Comparison of ENCODE assay signal across 8 cellular contexts in genomic region chr10:123995082-123995460, GRCh38.
DNase-seq lines count a peak whose midpoint lies in the region; ATAC-seq and TF ChIP-seq lines count a peak whose summit lies in the region.

No MANE protein-coding gene starts in this region.

- H3K4me3 Mint-ChIP-seq in IgD-negative memory B cell: peak overlapping the region; percentile 70 to 89 (median 82)
- peak overlapping the region; percentile 56 for H3K4me3 Mint-ChIP-seq in endothelial cell (ENCODE audit: unreplicated experiment)
- peak overlapping the region; percentile 71 for H3K4me3 Mint-ChIP-seq in nephron progenitor cell

- H3K36me3 Mint-ChIP-seq in IgD-negative memory B cell: peaks cover 3% of the 10 kb centered on the region
- H3K36me3 Mint-ChIP-seq in endothelial cell (ENCODE audit: low read depth, unreplicated experiment): peaks cover 3% of the 10 kb centered on the region
- H3K36me3 Mint-ChIP-seq in nephron progenitor cell (ENCODE audit: low read depth): no peaks in the 10 kb centered on the region

- DNase-seq in Ammon's horn (ENCODE audit: low spot score): peak; percentile 3
- no peak for DNase-seq in endothelial cell (ENCODE audit: low spot score)
- no peak for DNase-seq in nephron progenitor cell
- no peak for DNase-seq in DMS79 treated with DMSO at 0.1 percent for 48 hours (lab: John Stamatoyannopoulos, UW)
- DNase-seq in NCI-H2171 (lab: John Stamatoyannopoulos, UW): no peak

- peak overlapping the region in 1 of 3 donors; percentile 20 for H3K27ac Mint-ChIP-seq in IgD-negative memory B cell
- H3K27ac Mint-ChIP-seq in endothelial cell (ENCODE audit: unreplicated experiment): no peak overlapping the region
- H3K27ac Mint-ChIP-seq in nephron progenitor cell: no peak overlapping the region

- no peaks in the 10 kb centered on the region for H3K9me3 Mint-ChIP-seq in IgD-negative memory B cell
- peaks cover 5% of the 10 kb centered on the region for H3K9me3 Mint-ChIP-seq in endothelial cell (ENCODE audit: unreplicated experiment)
- peaks cover 9% of the 10 kb centered on the region for H3K9me3 Mint-ChIP-seq in nephron progenitor cell

- H3K27me3 Mint-ChIP-seq in IgD-negative memory B cell (peaks cover 34% of the 10 kb centered on the region), endothelial cell (ENCODE audit: unreplicated experiment) (peaks cover 42% of the 10 kb centered on the region), nephron progenitor cell (ENCODE audit: low read depth, poor library complexity) (peaks cover 66% of the 10 kb centered on the region)

- H3K4me1 Mint-ChIP-seq in IgD-negative memory B cell (peaks cover 8 to 12% (median 11%) of the 10 kb centered on the region in 3 donors), endothelial cell (ENCODE audit: unreplicated experiment) (peaks cover 18% of the 10 kb centered on the region), nephron progenitor cell (peaks cover 15% of the 10 kb centered on the region)

- ATAC-seq in HG03378 (IDR thresholded peaks at IDR 0.05; ENCODE audit: unreplicated experiment) (no peak), HG03280 (IDR thresholded peaks at IDR 0.05; ENCODE audit: unreplicated experiment) (no peak)

- TF ChIP-seq CTCF in endothelial cell (IDR thresholded peaks at IDR 0.05; ENCODE audit: unreplicated experiment): no peak
- no peak for TF ChIP-seq CTCF in nephron progenitor cell (IDR thresholded peaks at IDR 0.05)
